Comparison of ENCODE assay signal across 8 cellular contexts in the genomic region with DNA sequence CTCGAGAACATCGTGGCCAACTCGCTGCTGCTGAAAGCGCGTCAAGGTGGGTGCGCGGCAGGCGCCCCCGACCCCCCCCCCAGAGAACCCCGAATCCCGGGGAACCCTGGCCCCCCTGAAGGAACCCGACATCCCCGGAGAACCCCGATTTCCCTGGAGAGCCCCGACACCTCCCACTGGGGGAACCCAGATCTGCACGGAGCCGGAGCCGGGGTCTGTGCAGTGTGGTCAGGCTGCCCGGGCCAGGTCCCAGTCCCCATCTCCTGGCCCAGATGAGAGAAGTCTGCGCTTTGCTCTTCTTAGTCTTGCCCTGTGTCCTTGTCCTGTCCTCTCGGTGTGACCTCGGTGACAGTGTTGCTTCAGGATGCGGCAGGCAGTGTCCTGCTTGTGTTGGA. TPM values are rescaled to one million over a fixed set of nuclear protein-coding genes. Genes with fewer than 3 reads are reported as not detected.
DNase-seq lines count a peak whose midpoint lies in the region; FAIRE-seq and TF ChIP-seq lines count a peak whose summit lies in the region.

No MANE protein-coding gene starts in this region.

- peak; percentile 69 for FAIRE-seq in GM12891 (lab: Jason Lieb, UNC)

- CTCF ChIA-PET in SK-N-SH (lab: Yijun Ruan, JAX) = interaction anchor here (0.7 to 4.9 kb wide), 9 partner anchors 10 to 601 kb away, joined by 3 to 45 read pairs (median 5); no protein-coding TSS in a partner anchor

- no peak for TF ChIP-seq EP300 in SK-N-SH (IDR thresholded peaks at IDR 0.05; ENCODE audit: borderline replicate concordance in 1 of 2, low read depth in 1 of 2, low read length in 1 of 2)

- H2AFZ ChIP-seq in SK-N-SH (ENCODE audit: low read depth) = peak overlapping the region; percentile 90
- H2AFZ ChIP-seq in parathyroid adenoma = peak overlapping the region; percentile 97

- no peak for TF ChIP-seq RAD21 in SK-N-SH (IDR thresholded peaks at IDR 0.05; ENCODE audit: low read length)

- DNase-seq in GM12891 (ENCODE audit: insufficient read length, low spot score) (no peak), SK-N-SH (peak; percentile 62), fibroblast of the aortic adventitia (ENCODE audit: low read depth) (no peak), SHP77 (lab: John Stamatoyannopoulos, UW) (no peak), GF-D8 (lab: John Stamatoyannopoulos, UW) (no peak), pons (ENCODE audit: low spot score) (no peak)
- DNase-seq in effector CD4-positive, alpha-beta T cell = no peak

- H3K9me2 ChIP-seq in SK-N-SH = no peaks in the 10 kb centered on the region

- H3K4me3 ChIP-seq in SK-N-SH (ENCODE audit: low read depth in 2 of 2, low read length in 1 of 2) = peak overlapping the region; percentile 91 to 92
- H3K4me3 ChIP-seq in fibroblast of the aortic adventitia (ENCODE audit: low read depth, low read length) = peak overlapping the region; percentile 88
- peak overlapping the region; percentile 87 for H3K4me3 ChIP-seq in parathyroid adenoma (ENCODE audit: low read depth, low read length)

- POLR2A ChIA-PET in SK-N-SH (lab: Yijun Ruan, JAX) = interaction anchor here (0.6 to 1.2 kb wide), 4 partner anchors 8 to 429 kb away, joined by 3 read pairs; no protein-coding TSS in a partner anchor

- H3K79me2 ChIP-seq in SK-N-SH (ENCODE audit: insufficient read depth) (peaks cover 34% of the 10 kb centered on the region), parathyroid adenoma (no peaks in the 10 kb centered on the region)

- peaks cover 0 to under 1% of the 10 kb centered on the region in 2 experiments for H3K36me3 ChIP-seq in SK-N-SH (replicated peaks in 1 of 2; ENCODE audit: control insufficient read depth in 1 of 2, insufficient read depth in 2 of 2, low read length in 1 of 2)
- H3K36me3 ChIP-seq in parathyroid adenoma (ENCODE audit: control insufficient read depth, insufficient read depth, low read length) = no peaks in the 10 kb centered on the region

- H4K20me1 ChIP-seq in SK-N-SH (ENCODE audit: insufficient read depth) = peaks cover 14% of the 10 kb centered on the region

- H3K27ac ChIP-seq in SK-N-SH (ENCODE audit: low read depth in 2 of 2, low read length in 1 of 2) (peak overlapping the region in 1 of 2 experiments; percentile 43; a peak in 1 of 4 replicates), parathyroid adenoma (no peak overlapping the region)

- H3K27me3 ChIP-seq in SK-N-SH (ENCODE audit: insufficient read depth) (no peaks in the 10 kb centered on the region), parathyroid adenoma (ENCODE audit: control insufficient read depth, insufficient read depth, low read length) (no peaks in the 10 kb centered on the region)

- H3K4me2 ChIP-seq in SK-N-SH = peak overlapping the region; percentile 91
- peak overlapping the region; percentile 98 for H3K4me2 ChIP-seq in parathyroid adenoma (ENCODE audit: low read length)

- TF ChIP-seq CTCF in SK-N-SH (IDR thresholded peaks at IDR 0.05) (no peak), fibroblast of the aortic adventitia (IDR thresholded peaks at IDR 0.05; ENCODE audit: insufficient read depth, low read length) (no peak), parathyroid adenoma (IDR thresholded peaks at IDR 0.05) (no peak)

- H3F3A ChIP-seq in SK-N-SH (replicated peaks; ENCODE audit: insufficient read depth) = peaks cover 4% of the 10 kb centered on the region

- H3K9ac ChIP-seq in SK-N-SH (peak overlapping the region; percentile 58), parathyroid adenoma (no peak overlapping the region)

- H3K4me1 ChIP-seq in SK-N-SH (ENCODE audit: control insufficient read depth in 1 of 2, insufficient read depth in 2 of 2, low read depth in 1 of 2, low read length in 1 of 2) (peaks cover 4 to 17% of the 10 kb centered on the region in 2 experiments; a peak in 2 of 4 replicates), parathyroid adenoma (peaks cover 6% of the 10 kb centered on the region)

- WGBS in SK-N-SH (ENCODE audit: low lambda C conversion rate) = 6% methylated on average over 7 of the region's 23 CpGs

- H3K9me3 ChIP-seq in SK-N-SH (no peaks in the 10 kb centered on the region), parathyroid adenoma (ENCODE audit: control insufficient read depth, low read length) (no peaks in the 10 kb centered on the region)

- no peak for TF ChIP-seq POLR2A in GM12891 (IDR thresholded peaks at IDR 0.05; ENCODE audit: low read depth, low read length)

TF ChIP-seq in GM12891, 5 proteins besides CTCF, POLR2A, EP300 and RAD21:
- no peak for TF ChIP-seq TAF1 (IDR thresholded peaks at IDR 0.05; ENCODE audit: low read depth, low read length)
- no peak for TF ChIP-seq SPI1 (IDR thresholded peaks at IDR 0.05; ENCODE audit: low read depth, low read length)
- TF ChIP-seq POLR2AphosphoS5 (IDR thresholded peaks at IDR 0.05; ENCODE audit: low read depth, low read length) = no peak
- no peak for TF ChIP-seq PAX5 (IDR thresholded peaks at IDR 0.05; ENCODE audit: insufficient read depth, low read length, severe bottlenecking)
- no peak for TF ChIP-seq POU2F2 (IDR thresholded peaks at IDR 0.05; ENCODE audit: low read depth, low read length)

TF ChIP-seq in SK-N-SH, 30 proteins besides CTCF, POLR2A, EP300 and RAD21:
- TF ChIP-seq, protein P1, sequence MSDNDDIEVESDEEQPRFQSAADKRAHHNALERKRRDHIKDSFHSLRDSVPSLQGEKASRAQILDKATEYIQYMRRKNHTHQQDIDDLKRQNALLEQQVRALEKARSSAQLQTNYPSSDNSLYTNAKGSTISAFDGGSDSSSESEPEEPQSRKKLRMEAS (IDR thresholded peaks at IDR 0.05; ENCODE audit: low read depth) = 0 out of 2 replicates have a peak, but pooled peaks have one; percentile 9
- TF ChIP-seq, protein P2, sequence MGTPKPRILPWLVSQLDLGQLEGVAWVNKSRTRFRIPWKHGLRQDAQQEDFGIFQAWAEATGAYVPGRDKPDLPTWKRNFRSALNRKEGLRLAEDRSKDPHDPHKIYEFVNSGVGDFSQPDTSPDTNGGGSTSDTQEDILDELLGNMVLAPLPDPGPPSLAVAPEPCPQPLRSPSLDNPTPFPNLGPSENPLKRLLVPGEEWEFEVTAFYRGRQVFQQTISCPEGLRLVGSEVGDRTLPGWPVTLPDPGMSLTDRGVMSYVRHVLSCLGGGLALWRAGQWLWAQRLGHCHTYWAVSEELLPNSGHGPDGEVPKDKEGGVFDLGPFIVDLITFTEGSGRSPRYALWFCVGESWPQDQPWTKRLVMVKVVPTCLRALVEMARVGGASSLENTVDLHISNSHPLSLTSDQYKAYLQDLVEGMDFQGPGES (IDR thresholded peaks at IDR 0.05; ENCODE audit: low read depth, low read length) = no peak
- TF ChIP-seq RXRA (IDR thresholded peaks at IDR 0.05; ENCODE audit: borderline replicate concordance, low read depth) (no peak), FOXJ3 (CRISPR knock-in tag; IDR thresholded peaks at IDR 0.05) (no peak), GABPA (IDR thresholded peaks at IDR 0.05; ENCODE audit: low read depth) (no peak), FOXM1 (IDR thresholded peaks at IDR 0.05; ENCODE audit: low read depth) (no peak)

RNA-seq across cellular contexts. Expression of a gene that starts 0.7 kb away (rescaled TPM):
- polyA plus RNA-seq in GM12891 (2012; ENCODE audit: low read depth, missing spikeins) = 1.5 TPM
- 2.2 and 2.7 TPM in 2 replicates for polyA plus RNA-seq in SK-N-SH (2012; rRNA removed)
- 2.2 and 2.9 TPM in 2 replicates for polyA plus RNA-seq in SK-N-SH (2012; cell fraction: cytosol; rRNA removed)
- 3.4 and 4.5 TPM in 2 replicates for polyA plus RNA-seq in SK-N-SH (2012; cell fraction: nucleus; rRNA removed)
- total RNA-seq in fibroblast of the aortic adventitia (ENCODE audit: low replicate concordance) = 8.6 and 16.5 TPM in 2 replicates

RNA-seq across cellular contexts. Expression of a gene that starts 0.9 kb away (rescaled TPM):
- 41.1 TPM for polyA plus RNA-seq in GM12891 (2012; ENCODE audit: low read depth, missing spikeins)
- polyA plus RNA-seq in SK-N-SH (2012; rRNA removed) = 7.5 and 9.8 TPM in 2 replicates
- 9.9 and 12.4 TPM in 2 replicates for polyA plus RNA-seq in SK-N-SH (2012; cell fraction: cytosol; rRNA removed)
- polyA plus RNA-seq in SK-N-SH (2012; cell fraction: nucleus; rRNA removed) = 11.4 and 12.0 TPM in 2 replicates
- total RNA-seq in fibroblast of the aortic adventitia (ENCODE audit: low replicate concordance) = 25.6 and 46.7 TPM in 2 replicates
